Comparison of ENCODE assay signal across 1 cellular context in genomic region chr2:21092308-21092869, GRCh38.
A peak's percentile ranks its signal among the peaks of the same experiment; 100 is the strongest.
TF ChIP-seq lines count a peak whose summit lies in the region.

No MANE protein-coding gene starts in this region.

TF ChIP-seq in liver, 16 proteins besides CTCF, POLR2A, EP300 and RAD21:
- TF ChIP-seq TAF1 (conservative IDR thresholded peaks at IDR 0.05): peak; percentile 85
- TF ChIP-seq HNF4A (conservative IDR thresholded peaks at IDR 0.05): peak; percentile 91 to 95
- peak; percentile 71 for TF ChIP-seq NR2F2 (IDR thresholded peaks at IDR 0.05)
- TF ChIP-seq FOXA2 (IDR thresholded peaks at IDR 0.05): peak; percentile 63
- peak in 1 of 2 donors; percentile 60 for TF ChIP-seq EGR1 (IDR thresholded peaks at IDR 0.05; ENCODE audit: low read depth in 2 of 2)
- peak; percentile 75 for TF ChIP-seq MAX (IDR thresholded peaks at IDR 0.05)
- TF ChIP-seq YY1 (IDR thresholded peaks at IDR 0.05): peak; percentile 92
- peak; percentile 83 for TF ChIP-seq ZBTB33 (IDR thresholded peaks at IDR 0.05)
- peak; percentile 73 for TF ChIP-seq ATF3 (IDR thresholded peaks at IDR 0.05)
- peak in 1 of 2 donors; percentile 31 for TF ChIP-seq GABPA (IDR thresholded peaks at IDR 0.05 in 1 of 2, conservative IDR thresholded peaks at IDR 0.05 in 1 of 2)
- TF ChIP-seq JUND (IDR thresholded peaks at IDR 0.05): peak; percentile 84 to 85
- TF ChIP-seq RXRA (IDR thresholded peaks at IDR 0.05): peak; percentile 92 to 93
- peak; percentile 78 for TF ChIP-seq HNF4G (IDR thresholded peaks at IDR 0.05)
- TF ChIP-seq SP1 (IDR thresholded peaks at IDR 0.05): peak; percentile 91
- peak; percentile 83 for TF ChIP-seq REST (IDR thresholded peaks at IDR 0.05)
- TF ChIP-seq FOXA1 (IDR thresholded peaks at IDR 0.05): peak; percentile 69
